15 cellular contexts compared by ENCODE assay signal in the genomic region with DNA sequence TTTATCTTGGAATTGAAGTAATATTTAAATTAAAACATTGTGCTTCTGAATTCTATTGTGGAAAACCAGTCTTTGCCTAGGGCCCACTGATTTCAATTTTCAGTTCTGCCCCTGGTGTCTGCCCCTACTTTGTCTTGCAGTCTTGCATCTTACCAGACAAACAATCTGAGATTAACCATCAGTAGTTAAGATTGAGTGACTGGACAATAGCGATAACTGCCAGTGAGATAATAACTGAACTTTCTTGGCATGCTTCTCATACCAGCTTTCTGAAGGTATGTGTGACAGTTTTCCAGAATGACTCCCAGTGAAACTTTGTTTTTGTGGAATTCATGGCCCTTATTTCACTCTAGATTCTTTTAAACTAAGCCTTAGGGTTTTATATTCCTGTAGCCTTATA.
"Had no signal": no experiment of that assay in that cellular context is flagged by ENCODE, and none has a peak within 500 bp of the region (broad histone marks: within the 10 kb centered on the region; RNA-seq: fewer than 3 reads in every experiment).

No MANE protein-coding gene starts in this region.

- H3K9me3 ChIP-seq: lower lobe of right lung, right atrium auricular region, tibial artery had no signal

- H3K4me1 ChIP-seq: lower lobe of right lung, right atrium auricular region, tibial artery had no signal

- H3K27ac ChIP-seq: lower lobe of right lung, right atrium auricular region, tibial artery had no signal

- H3K27me3 ChIP-seq: right atrium auricular region, tibial artery had no signal

- H3K4me3 ChIP-seq: lower lobe of right lung, right atrium auricular region, tibial artery had no signal

- H3K36me3 ChIP-seq: lower lobe of right lung, right atrium auricular region, tibial artery had no signal

- ATAC-seq: activated naive CD8-positive, alpha-beta T cell treated with anti-CD3 and anti-CD28 coated beads, Interleukin-2, amount 50 U/mL, for 24 hours; activated T-cell treated with anti-CD3 and anti-CD28 coated beads, Interleukin-2, amount 50 U/mL, for 72 hours; effector memory CD8-positive, alpha-beta T cell; left cardiac atrium; lower lobe of right lung; stimulated activated effector memory CD8-positive, alpha-beta T cell treated with anti-CD3 and anti-CD28 coated beads, Interleukin-12 subunit alpha, Interleukin-12 subunit beta, amount 100 ng/mL, for 72 hours had no signal

- DNase-seq: activated CD4-positive, alpha-beta memory T cell treated with anti-CD3 and anti-CD28 coated beads for 36 hours; activated naive CD4-positive, alpha-beta T cell; activated naive CD8-positive, alpha-beta T cell treated with anti-CD3 and anti-CD28 coated beads, Interleukin-2, amount 50 U/mL, for 24 hours; activated T-cell treated with anti-CD3 and anti-CD28 coated beads, Interleukin-2, amount 50 U/mL, for 72 hours; central memory CD4-positive, alpha-beta T cell; cortex of kidney; effector memory CD8-positive, alpha-beta T cell; hippocampal formation; left cardiac atrium; lower lobe of right lung; naive B cell; posterior cingulate gyrus; tibial artery had no signal
